20 cellular contexts compared by ENCODE assay signal in the genomic region with DNA sequence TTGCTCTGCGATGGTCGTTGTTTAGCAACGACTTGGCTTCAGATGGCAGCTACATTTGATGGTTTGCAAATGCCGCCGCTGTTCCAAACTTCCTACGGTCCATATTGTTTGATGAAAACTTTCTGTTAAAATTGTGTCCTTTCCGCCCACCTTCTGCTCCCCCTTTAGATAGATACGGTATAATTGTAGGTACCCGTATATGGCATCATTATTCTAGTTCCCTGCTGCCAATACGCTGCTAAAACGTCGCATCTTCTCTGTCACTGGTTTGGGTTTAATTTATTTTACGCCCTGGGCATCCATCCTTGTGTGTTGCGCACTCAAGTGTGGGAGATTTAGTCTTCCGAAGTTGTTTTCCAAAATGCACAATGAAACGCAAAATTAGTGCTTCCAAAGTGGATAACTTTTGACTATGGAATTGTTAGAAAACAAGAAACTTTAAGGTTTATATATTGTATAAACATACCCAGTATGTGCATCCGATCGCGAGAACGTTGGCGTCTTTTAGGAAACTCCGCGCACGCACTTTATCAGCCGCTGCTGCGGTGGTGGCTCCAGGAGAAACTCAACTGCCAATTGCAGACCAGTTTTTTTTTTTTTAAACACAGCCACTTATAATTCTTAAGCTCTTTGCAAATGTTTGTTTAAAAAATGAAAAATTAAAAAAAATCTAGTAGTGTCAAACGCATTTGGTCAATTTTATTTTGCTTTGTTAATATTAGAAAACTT. TPM values are rescaled to one million over a fixed set of nuclear protein-coding genes. Genes with fewer than 3 reads are reported as not detected.
DNase-seq lines count a peak whose midpoint lies in the region; ATAC-seq and TF ChIP-seq lines count a peak whose summit lies in the region.
"Had no signal": no experiment of that assay in that cellular context is flagged by ENCODE, and none has a peak within 500 bp of the region (broad histone marks: within the 10 kb centered on the region; RNA-seq: fewer than 3 reads in every experiment).

No MANE protein-coding gene starts in this region.

- POLR2A ChIA-PET in activated CD8-positive, alpha-beta T cell treated with anti-CD3 and anti-CD28 coated beads, Interleukin-2, amount 10 ng/mL, durations not matched to agents 7 days and 5 days (lab: Charles Lee): no interaction called here
- POLR2A ChIA-PET in activated CD8-positive, alpha-beta T cell treated with anti-CD3 and anti-CD28 coated beads for 36 hours (lab: Charles Lee): no interaction called here
- POLR2A ChIA-PET in HEK293T (lab: Yijun Ruan, JAX): no interaction called here

- no peaks in the 10 kb centered on the region for H4K20me1 ChIP-seq in smooth muscle cell (ENCODE audit: low read depth)

- no peak for DNase-seq in activated CD8-positive, alpha-beta T cell treated with anti-CD3 and anti-CD28 coated beads, Interleukin-2, amount 10 ng/mL, durations not matched to agents 7 days and 5 days
- DNase-seq in activated CD8-positive, alpha-beta T cell treated with anti-CD3 and anti-CD28 coated beads for 36 hours: no peak
- no peak for DNase-seq in activated naive CD8-positive, alpha-beta T cell treated with anti-CD3 and anti-CD28 coated beads, Interleukin-2, amount 50 U/mL, for 24 hours
- DNase-seq in left kidney (ENCODE audit: low read depth, low spot score) (peak; percentile 31), smooth muscle cell (lab: John Stamatoyannopoulos, UW; ENCODE audit: unreplicated experiment) (no peak), HEK293T (ENCODE audit: extremely low spot score) (no peak), NCI-H187 (lab: John Stamatoyannopoulos, UW) (no peak)
- DNase-seq: activated CD4-positive, CD25-positive, alpha-beta regulatory T cell treated with anti-CD3 and anti-CD28 coated beads, Interleukin-2, amount 50 U/mL, for 72 hours; brain microvascular endothelial cell; CD4-positive, CD25-positive, alpha-beta regulatory T cell; dorsolateral prefrontal cortex; head of caudate nucleus; Kasumi-1; stimulated activated CD4-positive, alpha-beta T cell treated with anti-CD3 and anti-CD28 coated beads, Interleukin-12 subunit alpha, Interleukin-12 subunit beta, amount 100 ng/mL, for 4 hours; uterus had no signal

- H3K9me3 Mint-ChIP-seq in activated CD8-positive, alpha-beta T cell treated with anti-CD3 and anti-CD28 coated beads, Interleukin-2, amount 10 ng/mL, durations not matched to agents 7 days and 5 days (ENCODE audit: insufficient read depth): peaks cover 2% of the 10 kb centered on the region
- H3K9me3 Mint-ChIP-seq in activated CD8-positive, alpha-beta T cell treated with anti-CD3 and anti-CD28 coated beads for 36 hours: no peaks in the 10 kb centered on the region
- H3K9me3 Mint-ChIP-seq in activated naive CD8-positive, alpha-beta T cell treated with anti-CD3 and anti-CD28 coated beads, Interleukin-2, amount 50 U/mL, for 24 hours: no peaks in the 10 kb centered on the region

- CTCF ChIA-PET in activated CD8-positive, alpha-beta T cell treated with anti-CD3 and anti-CD28 coated beads, Interleukin-2, amount 10 ng/mL, durations not matched to agents 7 days and 5 days (lab: Charles Lee): no interaction called here
- CTCF ChIA-PET in activated CD8-positive, alpha-beta T cell treated with anti-CD3 and anti-CD28 coated beads for 36 hours (lab: Charles Lee): no interaction called here
- CTCF ChIA-PET in HEK293T (lab: Yijun Ruan, JAX): no interaction called here

- intact Hi-C loops in activated CD8-positive, alpha-beta T cell treated with anti-CD3 and anti-CD28 coated beads for 36 hours (cut with micrococcal nuclease): no loop called here

- no peaks in the 10 kb centered on the region for H3K9me3 ChIP-seq in smooth muscle cell (replicated peaks; ENCODE audit: low read depth)
- H3K9me3 ChIP-seq: uterus had no signal

- H3K79me2 ChIP-seq in smooth muscle cell (ENCODE audit: low read depth): no peaks in the 10 kb centered on the region

- no peak overlapping the region for H3K4me3 ChIP-seq in smooth muscle cell
- H3K4me3 ChIP-seq: uterus had no signal

- peaks cover 80% of the 10 kb centered on the region for H3K27me3 Mint-ChIP-seq in activated CD8-positive, alpha-beta T cell treated with anti-CD3 and anti-CD28 coated beads, Interleukin-2, amount 10 ng/mL, durations not matched to agents 7 days and 5 days (ENCODE audit: low read depth)
- peaks cover 84% of the 10 kb centered on the region for H3K27me3 Mint-ChIP-seq in activated CD8-positive, alpha-beta T cell treated with anti-CD3 and anti-CD28 coated beads for 36 hours
- peaks cover 89% of the 10 kb centered on the region for H3K27me3 Mint-ChIP-seq in activated naive CD8-positive, alpha-beta T cell treated with anti-CD3 and anti-CD28 coated beads, Interleukin-2, amount 50 U/mL, for 24 hours

- no peak overlapping the region for H3K27ac ChIP-seq in smooth muscle cell (ENCODE audit: low read depth)
- H3K27ac ChIP-seq: brain microvascular endothelial cell, dorsolateral prefrontal cortex, uterus had no signal

- WGBS in smooth muscle cell (ENCODE audit: low lambda C conversion rate): 6% methylated on average over 27 of the region's 27 CpGs

- peaks cover 100% of the 10 kb centered on the region for H3K27me3 ChIP-seq in smooth muscle cell (ENCODE audit: low read depth)

- peak overlapping the region; percentile 38 for H3K4me3 Mint-ChIP-seq in activated CD8-positive, alpha-beta T cell treated with anti-CD3 and anti-CD28 coated beads, Interleukin-2, amount 10 ng/mL, durations not matched to agents 7 days and 5 days
- H3K4me3 Mint-ChIP-seq in activated CD8-positive, alpha-beta T cell treated with anti-CD3 and anti-CD28 coated beads for 36 hours: no peak overlapping the region
- peak overlapping the region; percentile 34 for H3K4me3 Mint-ChIP-seq in activated naive CD8-positive, alpha-beta T cell treated with anti-CD3 and anti-CD28 coated beads, Interleukin-2, amount 50 U/mL, for 24 hours
- H3K4me3 Mint-ChIP-seq: CD4-positive, CD25-positive, alpha-beta regulatory T cell; stimulated activated naive CD8-positive, alpha-beta T cell treated with anti-CD3 and anti-CD28 coated beads, Interleukin-15, Interleukin-2, amounts not matched to agents 100 ng/mL and 50 ng/mL, for 24 hours had no signal

- H3K4me1 Mint-ChIP-seq in activated CD8-positive, alpha-beta T cell treated with anti-CD3 and anti-CD28 coated beads, Interleukin-2, amount 10 ng/mL, durations not matched to agents 7 days and 5 days (ENCODE audit: low read depth): peaks cover 14% of the 10 kb centered on the region
- H3K4me1 Mint-ChIP-seq in activated CD8-positive, alpha-beta T cell treated with anti-CD3 and anti-CD28 coated beads for 36 hours (ENCODE audit: low read depth): peaks cover 13% of the 10 kb centered on the region
- H3K4me1 Mint-ChIP-seq in activated naive CD8-positive, alpha-beta T cell treated with anti-CD3 and anti-CD28 coated beads, Interleukin-2, amount 50 U/mL, for 24 hours: peaks cover 11% of the 10 kb centered on the region

- no peak overlapping the region for H2AFZ ChIP-seq in smooth muscle cell (ENCODE audit: low read depth)

- H3K36me3 Mint-ChIP-seq in activated CD8-positive, alpha-beta T cell treated with anti-CD3 and anti-CD28 coated beads, Interleukin-2, amount 10 ng/mL, durations not matched to agents 7 days and 5 days (ENCODE audit: low read depth): peaks cover 7% of the 10 kb centered on the region
- peaks cover 2% of the 10 kb centered on the region for H3K36me3 Mint-ChIP-seq in activated CD8-positive, alpha-beta T cell treated with anti-CD3 and anti-CD28 coated beads for 36 hours (ENCODE audit: low read depth)
- H3K36me3 Mint-ChIP-seq in activated naive CD8-positive, alpha-beta T cell treated with anti-CD3 and anti-CD28 coated beads, Interleukin-2, amount 50 U/mL, for 24 hours (ENCODE audit: low read depth): no peaks in the 10 kb centered on the region
- H3K36me3 Mint-ChIP-seq: CD4-positive, CD25-positive, alpha-beta regulatory T cell had no signal

- no peaks in the 10 kb centered on the region for H3K36me3 ChIP-seq in smooth muscle cell (ENCODE audit: low read depth)
- H3K36me3 ChIP-seq: brain microvascular endothelial cell, uterus had no signal

- no peak overlapping the region for H3K9ac ChIP-seq in smooth muscle cell (ENCODE audit: low read depth)

- H3F3A ChIP-seq in smooth muscle cell (ENCODE audit: low read depth): no peaks in the 10 kb centered on the region

- peaks cover 23% of the 10 kb centered on the region for H3K4me1 ChIP-seq in smooth muscle cell (ENCODE audit: low read depth)

- no peak for ATAC-seq in activated CD8-positive, alpha-beta T cell treated with anti-CD3 and anti-CD28 coated beads, Interleukin-2, amount 10 ng/mL, durations not matched to agents 7 days and 5 days
- ATAC-seq in activated CD8-positive, alpha-beta T cell treated with anti-CD3 and anti-CD28 coated beads for 36 hours: no peak
- no peak for ATAC-seq in activated naive CD8-positive, alpha-beta T cell treated with anti-CD3 and anti-CD28 coated beads, Interleukin-2, amount 50 U/mL, for 24 hours
- no peak for ATAC-seq in GM19395 (IDR thresholded peaks at IDR 0.05; ENCODE audit: unreplicated experiment)

- H3K27ac Mint-ChIP-seq in activated CD8-positive, alpha-beta T cell treated with anti-CD3 and anti-CD28 coated beads, Interleukin-2, amount 10 ng/mL, durations not matched to agents 7 days and 5 days: peak overlapping the region; percentile 20
- H3K27ac Mint-ChIP-seq in activated CD8-positive, alpha-beta T cell treated with anti-CD3 and anti-CD28 coated beads for 36 hours: no peak overlapping the region
- H3K27ac Mint-ChIP-seq in activated naive CD8-positive, alpha-beta T cell treated with anti-CD3 and anti-CD28 coated beads, Interleukin-2, amount 50 U/mL, for 24 hours: no peak overlapping the region
- H3K27ac Mint-ChIP-seq: CD4-positive, CD25-positive, alpha-beta regulatory T cell; stimulated activated naive CD8-positive, alpha-beta T cell treated with anti-CD3 and anti-CD28 coated beads, Interleukin-15, Interleukin-2, amounts not matched to agents 100 ng/mL and 50 ng/mL, for 24 hours had no signal

- peak overlapping the region; percentile 76 for H3K4me2 ChIP-seq in smooth muscle cell

- TF ChIP-seq CTCF in activated CD8-positive, alpha-beta T cell treated with anti-CD3 and anti-CD28 coated beads for 36 hours (IDR thresholded peaks at IDR 0.05): no peak
- TF ChIP-seq CTCF in smooth muscle cell (IDR thresholded peaks at IDR 0.05; ENCODE audit: borderline replicate concordance, insufficient read depth, poor library complexity, severe bottlenecking): no peak

TF ChIP-seq in HEK293T, 16 proteins besides CTCF, POLR2A, EP300 and RAD21 (continues in another document):
- no peak for TF ChIP-seq FOXA1 (IDR thresholded peaks at IDR 0.05)
- TF ChIP-seq SP1 (IDR thresholded peaks at IDR 0.05): no peak
- TF ChIP-seq L3MBTL2 (conservative IDR thresholded peaks at IDR 0.05): no peak
- TF ChIP-seq FOXK2 (IDR thresholded peaks at IDR 0.05): no peak

RNA-seq across cellular contexts. Expression of gene ATOH1, which starts 1.7 kb away (rescaled TPM):
- not detected for total RNA-seq in activated CD8-positive, alpha-beta T cell treated with anti-CD3 and anti-CD28 coated beads, Interleukin-2, amount 10 ng/mL, durations not matched to agents 7 days and 5 days
- not detected for total RNA-seq in activated CD8-positive, alpha-beta T cell treated with anti-CD3 and anti-CD28 coated beads for 36 hours
- total RNA-seq in smooth muscle cell: not detected in 2 replicates
- not detected in 2 replicates for polyA plus RNA-seq in smooth muscle cell
- total RNA-seq: A673; CD4-positive, CD25-positive, alpha-beta regulatory T cell; dorsolateral prefrontal cortex; mucosa of gallbladder; posterior vena cava had no signal
- polyA plus RNA-seq: CD4-positive, CD25-positive, alpha-beta regulatory T cell had no signal
